In the genomic region with DNA sequence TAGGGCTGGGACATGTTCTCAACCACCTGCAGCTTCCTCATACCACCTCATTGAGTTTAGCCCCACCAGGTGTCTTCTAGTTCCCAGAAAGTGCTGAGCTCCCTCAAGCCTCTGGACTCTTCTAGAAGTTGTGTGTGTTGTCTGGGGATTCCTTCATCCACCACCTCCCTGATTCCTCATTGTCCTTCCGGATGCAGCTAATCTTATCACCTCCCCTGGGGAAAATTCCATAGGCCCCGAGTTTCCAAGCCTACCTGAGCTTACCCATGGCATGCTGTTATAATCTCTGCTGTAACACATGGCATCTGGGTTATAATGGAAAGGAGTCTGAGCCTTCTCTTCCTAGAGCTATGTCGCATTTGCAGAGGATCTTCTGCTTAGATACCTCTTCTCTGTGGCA, we compare ENCODE assay signal across 24 cellular contexts.
"Had no signal": no experiment of that assay in that cellular context is flagged by ENCODE, and none has a peak within 500 bp of the region (broad histone marks: within the 10 kb centered on the region; RNA-seq: fewer than 3 reads in every experiment).

No MANE protein-coding gene starts in this region.

- H3K27me3 ChIP-seq: colonic mucosa, foreskin keratinocyte had no signal

- H3K9me3 ChIP-seq: colonic mucosa, esophagus squamous epithelium, gastrocnemius medialis had no signal

- H3K4me3 Mint-ChIP-seq: dendritic cell treated with granulocyte-macrophage colony-stimulating factor and Interleukin-4, amounts not matched to agents 40 ng/mL and 50 ng/mL, for 4 days; effector memory CD8-positive, alpha-beta T cell had no signal

- H3K9me3 Mint-ChIP-seq: dendritic cell treated with granulocyte-macrophage colony-stimulating factor and Interleukin-4, amounts not matched to agents 40 ng/mL and 50 ng/mL, for 4 days; effector memory CD8-positive, alpha-beta T cell had no signal

- H3K27ac Mint-ChIP-seq: dendritic cell treated with granulocyte-macrophage colony-stimulating factor and Interleukin-4, amounts not matched to agents 40 ng/mL and 50 ng/mL, for 4 days; effector memory CD8-positive, alpha-beta T cell had no signal

- H3K27ac ChIP-seq: colonic mucosa, coronary artery, dorsolateral prefrontal cortex, epithelial cell of prostate, esophagus muscularis mucosa, esophagus squamous epithelium, foreskin keratinocyte, gastrocnemius medialis, gastroesophageal sphincter, heart left ventricle, heart right ventricle had no signal

- H3K36me3 ChIP-seq: colonic mucosa, esophagus muscularis mucosa, esophagus squamous epithelium, gastrocnemius medialis, gastroesophageal sphincter, heart left ventricle, heart right ventricle had no signal

- DNase-seq: colonic mucosa; cortex of kidney; dermis blood vessel endothelial cell; dorsolateral prefrontal cortex; effector CD4-positive, alpha-beta T cell; effector CD8-positive, alpha-beta T cell; effector memory CD4-positive, alpha-beta T cell; effector memory CD8-positive, alpha-beta T cell; erythroblast; esophagus squamous epithelium; foreskin fibroblast; foreskin keratinocyte; foreskin melanocyte; gastrocnemius medialis; glutamatergic neuron; head of caudate nucleus; heart left ventricle; heart right ventricle had no signal

- H3K4me1 ChIP-seq: colonic mucosa, esophagus muscularis mucosa, esophagus squamous epithelium, foreskin keratinocyte, gastrocnemius medialis, gastroesophageal sphincter, heart left ventricle had no signal

- ATAC-seq: effector memory CD8-positive, alpha-beta T cell; esophagus mucosa; foreskin keratinocyte; gastrocnemius medialis; gastroesophageal sphincter; heart left ventricle; heart right ventricle had no signal

- H3K4me3 ChIP-seq: colonic mucosa, coronary artery, dorsolateral prefrontal cortex, esophagus muscularis mucosa, esophagus squamous epithelium, gastrocnemius medialis, gastroesophageal sphincter, heart left ventricle, heart right ventricle had no signal
